ENCODE assay signal across 12 cellular contexts in the genomic region with DNA sequence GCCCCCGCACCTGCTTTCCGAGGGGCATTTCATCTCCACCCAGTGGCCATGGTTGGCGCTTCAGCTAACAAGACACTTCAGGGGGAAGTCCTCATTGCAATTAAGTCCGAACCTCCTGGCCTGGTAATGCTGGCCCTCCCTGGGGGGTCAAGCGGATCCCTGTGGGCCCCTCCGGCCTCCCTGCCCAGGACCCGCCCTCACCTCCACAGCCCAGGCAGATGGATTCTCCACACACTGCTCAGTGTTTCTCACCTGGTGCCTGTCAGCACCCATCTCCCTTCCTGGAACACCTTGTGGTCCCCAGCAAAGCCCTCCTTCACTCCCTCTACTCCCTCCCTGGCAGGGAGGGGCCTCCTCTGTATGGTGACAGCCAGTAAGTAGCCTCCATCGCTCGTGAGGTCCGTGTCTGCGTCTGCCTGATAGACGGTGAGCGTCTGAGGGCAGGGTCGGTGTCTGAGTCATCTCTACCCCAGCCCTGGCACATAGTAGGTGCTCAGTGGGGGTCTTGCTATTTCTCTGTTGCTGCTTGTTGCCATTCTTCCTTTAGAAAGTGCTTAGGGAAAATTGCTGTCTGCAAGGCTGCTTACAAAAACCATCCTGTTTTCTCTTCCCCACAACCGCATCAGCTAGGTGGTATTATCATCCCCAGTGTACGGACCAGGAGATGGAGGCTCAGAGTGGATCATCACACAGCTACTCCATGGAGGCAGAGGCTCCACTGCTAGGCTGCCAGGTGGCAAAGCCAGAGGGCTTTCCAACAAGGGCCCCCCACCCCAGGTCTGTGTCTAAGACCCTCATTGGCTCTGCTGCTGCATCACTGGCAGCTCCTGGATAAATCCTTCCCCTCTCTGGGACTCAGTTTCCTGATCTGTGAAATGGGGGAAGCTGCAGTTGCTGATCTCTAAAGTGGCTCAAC. TPM values are rescaled to one million over a fixed set of nuclear protein-coding genes. Genes with fewer than 3 reads are reported as not detected.
A peak's percentile ranks its signal among the peaks of the same experiment; 100 is the strongest.
DNase-seq lines count a peak whose midpoint lies in the region; ATAC-seq and TF ChIP-seq lines count a peak whose summit lies in the region.
"Had no signal": no experiment of that assay in that cellular context is flagged by ENCODE, and none has a peak within 500 bp of the region (broad histone marks: within the 10 kb centered on the region; RNA-seq: fewer than 3 reads in every experiment).

No MANE protein-coding gene starts in this region.

- peak overlapping the region; percentile 88 for H4K8ac ChIP-seq in mesenchymal stem cell (ENCODE audit: low read length)

- H3K36me3 ChIP-seq in brain microvascular endothelial cell (replicated peaks): no peaks in the 10 kb centered on the region
- H3K36me3 ChIP-seq in mesenchymal stem cell (ENCODE audit: control insufficient read depth in 1 of 2, insufficient read depth in 2 of 2, low read depth in 1 of 2, low read length in 2 of 2): no peaks in the 10 kb centered on the region
- no peaks in the 10 kb centered on the region for H3K36me3 ChIP-seq in aorta (ENCODE audit: control insufficient read depth in 1 of 2, insufficient read depth in 2 of 2, low read length in 1 of 2)
- no peaks in the 10 kb centered on the region for H3K36me3 ChIP-seq in upper lobe of right lung

- H2BK15ac ChIP-seq in mesenchymal stem cell (ENCODE audit: low read depth, poor library complexity, severe bottlenecking): no peak overlapping the region

- WGBS in right cardiac atrium: 76% methylated on average over 16 of the region's 16 CpGs
- 37% methylated on average over 15 of the region's 16 CpGs for WGBS in mesenchymal stem cell
- WGBS in aorta, 2 donors: 78 to 79% methylated on average over 13 to 16 of the region's 16 CpGs

- no peaks in the 10 kb centered on the region for H3K79me1 ChIP-seq in mesenchymal stem cell (replicated peaks; ENCODE audit: low read length, poor library complexity, severe bottlenecking)

- no peak overlapping the region for H3K27ac ChIP-seq in right cardiac atrium (ENCODE audit: low read length)
- no peak overlapping the region for H3K27ac ChIP-seq in brain microvascular endothelial cell
- peak overlapping the region; percentile 31 for H3K27ac ChIP-seq in mesenchymal stem cell (ENCODE audit: low read length, poor library complexity, severe bottlenecking)
- peak overlapping the region; percentile 2 to 30 for H3K27ac ChIP-seq in aorta (ENCODE audit: low read depth in 1 of 2, low read length in 2 of 2)
- no peak overlapping the region for H3K27ac ChIP-seq in upper lobe of right lung

- no peak overlapping the region for H3K23ac ChIP-seq in mesenchymal stem cell (ENCODE audit: low read length in 2 of 2)

- H3K18ac ChIP-seq in mesenchymal stem cell (ENCODE audit: low read depth in 1 of 2, low read length in 2 of 2): peak overlapping the region; percentile 86 to 93

- H3K4me2 ChIP-seq in mesenchymal stem cell (ENCODE audit: low read length, poor library complexity, severe bottlenecking): no peak overlapping the region

- peak overlapping the region; percentile 90 for H2AK5ac ChIP-seq in mesenchymal stem cell (ENCODE audit: low read length, severe bottlenecking)

- peak overlapping the region; percentile 87 for H2BK120ac ChIP-seq in mesenchymal stem cell (ENCODE audit: low read depth, low read length)

- peaks cover 23% of the 10 kb centered on the region for H3K4me1 ChIP-seq in right cardiac atrium (ENCODE audit: control insufficient read depth, insufficient read depth, low read length)
- peaks cover 67% of the 10 kb centered on the region for H3K4me1 ChIP-seq in mesenchymal stem cell (ENCODE audit: control insufficient read depth, insufficient read depth, low read depth, low read length)
- H3K4me1 ChIP-seq in aorta (ENCODE audit: control insufficient read depth in 1 of 2, insufficient read depth in 2 of 2, low read length in 2 of 2): peaks cover 0 to 3% of the 10 kb centered on the region in 2 donors
- peaks cover 54% of the 10 kb centered on the region for H3K4me1 ChIP-seq in upper lobe of right lung

- H3K14ac ChIP-seq in mesenchymal stem cell (ENCODE audit: low read length in 2 of 2): peak overlapping the region in 1 of 2 experiments; percentile 73

- ATAC-seq in right cardiac atrium: no peak
- ATAC-seq in left cardiac atrium: no peak
- ATAC-seq in aorta (ENCODE audit: low FRiP score): no peak
- no peak for ATAC-seq in GM21619 (IDR thresholded peaks at IDR 0.05; ENCODE audit: unreplicated experiment)
- no peak for ATAC-seq in upper lobe of right lung

- in situ Hi-C loops in brain microvascular endothelial cell (cut with HindIII; ENCODE audit: low pct_ligation_motif_present, low sequenced_read_pairs): no loop called here

- peak overlapping the region; percentile 85 to 97 for H2BK12ac ChIP-seq in mesenchymal stem cell (ENCODE audit: low read length in 2 of 2)

- TF ChIP-seq CTCF in brain microvascular endothelial cell (IDR thresholded peaks at IDR 0.05; ENCODE audit: low read depth, low read length, missing control alignments) (peak; percentile 30), upper lobe of right lung (IDR thresholded peaks at IDR 0.05) (no peak)

- H2AFZ ChIP-seq in mesenchymal stem cell (ENCODE audit: low read depth, low read length): no peak overlapping the region

- H3K4ac ChIP-seq in mesenchymal stem cell (ENCODE audit: low read depth in 1 of 2, low read length in 2 of 2): peak overlapping the region; percentile 76 to 86

- peak in 2 of 3 donors; percentile 44 to 51 for DNase-seq in right cardiac atrium
- no peak for DNase-seq in left cardiac atrium
- no peak for DNase-seq in brain microvascular endothelial cell
- DNase-seq in mesenchymal stem cell: peak; percentile 32
- peak; percentile 40 to 63 for DNase-seq in aorta
- DNase-seq in NCI-H2171 (lab: John Stamatoyannopoulos, UW): no peak
- DNase-seq in upper lobe of right lung: no peak
- DNase-seq: activated gamma-delta T cell; CD4-positive, alpha-beta memory T cell; RPMI8226 had no signal

- H3K4me3 ChIP-seq in right cardiac atrium (ENCODE audit: low read length): no peak overlapping the region
- no peak overlapping the region for H3K4me3 ChIP-seq in brain microvascular endothelial cell (ENCODE audit: low read depth, low read length)
- H3K4me3 ChIP-seq in mesenchymal stem cell (ENCODE audit: insufficient read depth in 1 of 2, low read depth in 1 of 2, low read length in 2 of 2): no peak overlapping the region
- no peak overlapping the region for H3K4me3 ChIP-seq in aorta (ENCODE audit: low read length in 2 of 2)
- H3K4me3 ChIP-seq in upper lobe of right lung: no peak overlapping the region
- H3K4me3 ChIP-seq: dorsolateral prefrontal cortex had no signal

- no peak overlapping the region for H2BK5ac ChIP-seq in mesenchymal stem cell (ENCODE audit: low read depth, low read length, poor library complexity, severe bottlenecking)

- H3K9me3 ChIP-seq in right cardiac atrium (ENCODE audit: control insufficient read depth, low read length): no peaks in the 10 kb centered on the region
- H3K9me3 ChIP-seq in mesenchymal stem cell (ENCODE audit: control insufficient read depth, low read length): no peaks in the 10 kb centered on the region
- H3K9me3 ChIP-seq in aorta (ENCODE audit: control insufficient read depth, low read length): no peaks in the 10 kb centered on the region
- H3K9me3 ChIP-seq in upper lobe of right lung: no peaks in the 10 kb centered on the region

- peak overlapping the region; percentile 83 for H4K91ac ChIP-seq in mesenchymal stem cell (ENCODE audit: low read length)

- no peak overlapping the region for H3K9ac ChIP-seq in mesenchymal stem cell (ENCODE audit: low read length)

- intact Hi-C loops in right cardiac atrium (cut with DNase I) (loop anchor here in 1 of 4 donors (5.0 kb wide), 1 partner anchor 39 kb away; a partner anchor contains a TSS), left cardiac atrium (cut with DNase I) (no loop called here), aorta (cut with DNase I) (no loop called here), upper lobe of right lung (cut with DNase I) (no loop called here)

- H3K27me3 ChIP-seq in right cardiac atrium (ENCODE audit: control insufficient read depth, insufficient read depth) (no peaks in the 10 kb centered on the region), brain microvascular endothelial cell (replicated peaks) (no peaks in the 10 kb centered on the region), mesenchymal stem cell (ENCODE audit: control insufficient read depth in 1 of 2, insufficient read depth in 1 of 2, low read length in 2 of 2) (peaks cover 0 to 10% of the 10 kb centered on the region in 2 experiments), aorta (ENCODE audit: control insufficient read depth in 1 of 2, insufficient read depth in 2 of 2, low read length in 1 of 2) (no peaks in the 10 kb centered on the region), upper lobe of right lung (no peaks in the 10 kb centered on the region)
- H3K27me3 ChIP-seq: dorsolateral prefrontal cortex had no signal

RNA-seq across cellular contexts. Expression of a gene that starts 39.7 kb away (rescaled TPM):
- total RNA-seq in right cardiac atrium (10 to 100 TPM; 32.5 to 39.1 (median 34.8) TPM), left cardiac atrium (10 to 100 TPM; 23.7 to 24.6 TPM), aorta (10 to 100 TPM; 45.9 to 62.0 TPM), upper lobe of right lung (42.2 TPM)
- polyA plus RNA-seq in right cardiac atrium (11.2 TPM), aorta (10 to 100 TPM in 1 of 2 donors, 1 to 10 TPM in 1; 4.8 to 27.4 TPM)
- polyA plus RNA-seq in mesenchymal stem cell (2013, experiment 1 of 2): 5.9 TPM
- polyA plus RNA-seq in mesenchymal stem cell (2013, experiment 2 of 2): 5.2 TPM
- polyA plus RNA-seq: CD4-positive, alpha-beta memory T cell had no signal

Comparison
In these comparisons a context has a peak if more than half of its experiments do, and no peak if none do; other contexts are left out.
1. DNase-seq: peak in right cardiac atrium (2 of 3), mesenchymal stem cell (single experiment) and aorta (2 of 2); none in left cardiac atrium (single experiment), brain microvascular endothelial cell (single experiment), NCI-H2171 (single experiment) and upper lobe of right lung (single experiment).
2. H3K27ac ChIP-seq: peak in mesenchymal stem cell (single experiment) and aorta (2 of 2); none in right cardiac atrium (single experiment), brain microvascular endothelial cell (single experiment) and upper lobe of right lung (single experiment).